8 cellular contexts compared by ENCODE assay signal in the genomic region with DNA sequence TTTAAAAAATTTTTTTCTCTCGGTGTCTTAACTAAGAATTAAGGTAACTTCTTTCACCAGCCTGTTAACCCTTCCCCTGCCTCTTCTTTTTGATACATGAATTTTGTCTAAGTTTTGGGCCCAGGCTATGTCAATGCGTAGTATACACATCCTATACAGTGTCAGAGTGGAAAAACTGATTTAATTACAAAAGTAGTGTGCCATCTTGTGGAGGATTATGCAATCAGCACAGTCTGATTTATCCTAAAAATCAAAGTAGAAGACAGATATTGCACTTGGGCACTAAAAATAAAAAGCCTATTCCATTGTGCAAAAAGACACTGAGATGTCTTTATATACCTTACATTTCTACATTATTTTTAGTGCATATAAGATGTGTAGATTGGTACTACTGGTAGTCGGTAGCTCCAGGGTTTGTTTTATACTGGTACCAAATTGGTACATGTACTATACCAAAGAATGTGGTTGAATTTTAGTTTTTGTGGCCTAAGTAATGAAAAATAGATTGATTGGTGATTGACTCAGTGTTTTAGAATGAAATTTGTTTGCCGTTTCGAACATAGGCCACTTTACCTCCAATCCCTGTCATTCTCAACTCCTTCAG.
A peak's percentile ranks its signal among the peaks of the same experiment; 100 is the strongest.
DNase-seq lines count a peak whose midpoint lies in the region; ATAC-seq, FAIRE-seq and TF ChIP-seq lines count a peak whose summit lies in the region.

No MANE protein-coding gene starts in this region.

- intact Hi-C loops in GM12878 (cut with micrococcal nuclease; ENCODE audit: unreplicated experiment) = loop anchor here (1.0 to 5.0 kb wide), 2 partner anchors 317 to 355 kb away; no protein-coding TSS in a partner anchor

- no peaks in the 10 kb centered on the region for H3K9me3 ChIP-seq in GM12878 (replicated peaks; ENCODE audit: control insufficient read depth, insufficient read depth, low read length)

- peak; percentile 87 for ATAC-seq in GM12878
- no peak for ATAC-seq in GM21423 (IDR thresholded peaks at IDR 0.05; ENCODE audit: unreplicated experiment)
- no peak for ATAC-seq in HG02840 (IDR thresholded peaks at IDR 0.05; ENCODE audit: low FRiP score, unreplicated experiment)

- WGBS in GM12878 (ENCODE audit: insufficient coverage, insufficient replicate concordance, low lambda C conversion rate, missing lambda C conversion rate) = 97% methylated on average over 5 of the region's 5 CpGs

- H3K27ac Mint-ChIP-seq in immature natural killer cell = peak overlapping the region in 1 of 6 donors; percentile 43

- peaks cover 3 to 9% of the 10 kb centered on the region in 2 donors for H3K4me1 Mint-ChIP-seq in immature natural killer cell

- no peak overlapping the region for H3K4me3 Mint-ChIP-seq in immature natural killer cell

- H3K27ac ChIP-seq in GM12878 (ENCODE audit: control insufficient read depth, insufficient read depth) (no peak overlapping the region), substantia nigra (ENCODE audit: low read depth, low read length, poor library complexity, severe bottlenecking) (peak overlapping the region; percentile 53)

- peak; percentile 25 to 61 (median 55); a peak in 5 of 6 replicates for TF ChIP-seq CTCF in GM12878 (IDR thresholded peaks at IDR 0.05 in 2 of 3, conservative IDR thresholded peaks at IDR 0.05 in 1 of 3; ENCODE audit: control insufficient read depth in 2 of 3, extremely low read depth in 1 of 3, insufficient read depth in 1 of 3, low read depth in 3 of 3, low read length in 3 of 3)

- SMC1A ChIA-PET in GM12878 (lab: Charles Lee; ENCODE audit: uncharacterized antibody, unreplicated experiment) = interaction anchor here (0.6 to 1.3 kb wide), 3 partner anchors 59 to 319 kb away, joined by 3 read pairs; no protein-coding TSS in a partner anchor

- no peaks in the 10 kb centered on the region for H3K4me1 ChIP-seq in GM12878 (ENCODE audit: control insufficient read depth, insufficient read depth, low read length)

- no peaks in the 10 kb centered on the region for H3K9me3 Mint-ChIP-seq in immature natural killer cell

- DNase-seq in AML-193 (lab: John Stamatoyannopoulos, UW) = peak; percentile 29 to 30
- DNase-seq in GM18507 (ENCODE audit: extremely low spot score, insufficient read length, low read depth) = no peak
- peak; percentile 51 for DNase-seq in NCI-H2227 (lab: John Stamatoyannopoulos, UW; ENCODE audit: unreplicated experiment)
- DNase-seq in GM12878 (ENCODE audit: low read depth, low spot score) = peak; percentile 4
- peak; percentile 8 to 29 (median 9) for DNase-seq in immature natural killer cell
- DNase-seq in substantia nigra (lab: John Stamatoyannopoulos, UW) = peak in 1 of 49 donors; percentile 12

- BruUV-seq in GM12878 (replicated peaks; lab: Mats Ljungman, UMichigan) = no TSS peak

- H3K9ac ChIP-seq in GM12878 (ENCODE audit: control insufficient read depth, insufficient read depth, low read length) = no peak overlapping the region

- H4K20me1 ChIP-seq in GM12878 (ENCODE audit: control insufficient read depth, insufficient read depth) = no peaks in the 10 kb centered on the region

- TF ChIP-seq POLR2A in GM12878 (IDR thresholded peaks at IDR 0.05; ENCODE audit: low read depth, low read length) = no peak

- no peak overlapping the region for H3K4me3 ChIP-seq in GM12878

- peaks cover 1 to 6% of the 10 kb centered on the region in 2 experiments; a peak in 3 of 4 replicates for H3K36me3 ChIP-seq in GM12878 (ENCODE audit: control insufficient read depth in 2 of 2, insufficient read depth in 2 of 2, low read length in 1 of 2)

- no peak overlapping the region for H3K4me2 ChIP-seq in GM12878 (ENCODE audit: control insufficient read depth, insufficient read depth)

- TF ChIP-seq EP300 in GM12878 (IDR thresholded peaks at IDR 0.05; ENCODE audit: borderline replicate concordance in 1 of 2, control insufficient read depth in 1 of 2, low read depth in 2 of 2, low read length in 2 of 2) = no peak

- no peak overlapping the region for H2AFZ ChIP-seq in GM12878 (ENCODE audit: control insufficient read depth, low read depth, low read length)

- peak; percentile 73 for FAIRE-seq in GM18507 (lab: Jason Lieb, UNC)
- FAIRE-seq in GM12878 (lab: Jason Lieb, UNC) = no peak

- no peaks in the 10 kb centered on the region for H3K27me3 Mint-ChIP-seq in immature natural killer cell (ENCODE audit: low read depth in 3 of 3)

- in situ Hi-C loops in GM12878 (cut with MboI) = loop anchor here (10.0 kb wide), 1 partner anchor 360 kb away; no protein-coding TSS in a partner anchor

- H3K36me3 Mint-ChIP-seq in immature natural killer cell = peaks cover 4 to 10% (median 9%) of the 10 kb centered on the region in 3 donors

- no peaks in the 10 kb centered on the region for H3K79me2 ChIP-seq in GM12878 (ENCODE audit: control insufficient read depth, insufficient read depth, low read length)

- RAD21 ChIA-PET in GM12878 (lab: Charles Lee; ENCODE audit: unreplicated experiment) = interaction anchor here (0.5 to 1.3 kb wide), 2 partner anchors 356 to 524 kb away, joined by 4 to 5 read pairs; no protein-coding TSS in a partner anchor

- POLR2A ChIA-PET in GM12878 (lab: Charles Lee) = no interaction called here

- TF ChIP-seq RAD21 in GM12878 (IDR thresholded peaks at IDR 0.05; ENCODE audit: insufficient read depth, low read depth, low read length) = peak; percentile 64

- no peaks in the 10 kb centered on the region for H3K27me3 ChIP-seq in GM12878 (replicated peaks in 1 of 2; ENCODE audit: control insufficient read depth in 2 of 2, insufficient read depth in 2 of 2, low read length in 1 of 2)

- CTCF ChIA-PET in GM12878 (lab: Yijun Ruan, JAX) = interaction anchor here (0.5 to 3.9 kb wide), 5 partner anchors 48 to 384 kb away, joined by 3 to 39 read pairs (median 3); no protein-coding TSS in a partner anchor

TF ChIP-seq in GM12878, 131 proteins besides CTCF, POLR2A, EP300 and RAD21:
- no peak for TF ChIP-seq KLF5 (IDR thresholded peaks at IDR 0.05; ENCODE audit: partially characterized antibody)
- TF ChIP-seq SMC3 (IDR thresholded peaks at IDR 0.05; ENCODE audit: borderline replicate concordance, low read length) = peak; percentile 51; the same call in 1 of the 2 replicates
- TF ChIP-seq, protein P1, sequence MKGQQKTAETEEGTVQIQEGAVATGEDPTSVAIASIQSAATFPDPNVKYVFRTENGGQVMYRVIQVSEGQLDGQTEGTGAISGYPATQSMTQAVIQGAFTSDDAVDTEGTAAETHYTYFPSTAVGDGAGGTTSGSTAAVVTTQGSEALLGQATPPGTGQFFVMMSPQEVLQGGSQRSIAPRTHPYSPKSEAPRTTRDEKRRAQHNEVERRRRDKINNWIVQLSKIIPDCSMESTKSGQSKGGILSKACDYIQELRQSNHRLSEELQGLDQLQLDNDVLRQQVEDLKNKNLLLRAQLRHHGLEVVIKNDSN (IDR thresholded peaks at IDR 0.05; ENCODE audit: borderline replicate concordance, extremely low read length, insufficient read depth, low read depth, low read length) = no peak
- peak; percentile 44; the same call in 1 of the 2 replicates for TF ChIP-seq ZNF24 (IDR thresholded peaks at IDR 0.05)
- no peak for TF ChIP-seq PAX5 (IDR thresholded peaks at IDR 0.05; ENCODE audit: borderline replicate concordance, low read depth, low read length)
- no peak for TF ChIP-seq MLLT1 (IDR thresholded peaks at IDR 0.05)
